10 cellular contexts compared by ENCODE assay signal in the genomic region with DNA sequence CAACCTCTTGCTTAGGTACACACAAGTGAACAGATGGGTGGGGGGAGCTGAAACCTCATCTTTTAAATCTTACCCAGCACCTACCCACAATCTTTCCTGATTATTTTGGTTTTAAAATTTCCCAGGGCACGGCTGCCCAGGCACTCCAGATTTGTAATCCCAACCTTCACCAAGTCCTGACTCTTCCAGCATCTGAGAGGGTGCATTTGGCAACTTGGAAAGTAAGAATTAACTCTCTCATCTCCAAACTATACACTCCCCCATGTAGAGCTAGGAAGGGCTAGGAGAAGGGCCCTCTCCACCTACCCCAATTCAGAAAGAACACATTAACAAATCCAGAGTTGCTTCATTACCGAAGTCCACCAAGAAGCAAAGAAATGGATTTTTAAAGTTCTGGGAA. TPM values are rescaled to one million over a fixed set of nuclear protein-coding genes. Genes with fewer than 3 reads are reported as not detected.
DNase-seq lines count a peak whose midpoint lies in the region; ATAC-seq, FAIRE-seq and TF ChIP-seq lines count a peak whose summit lies in the region.
"Had no signal": no experiment of that assay in that cellular context is flagged by ENCODE, and none has a peak within 500 bp of the region (broad histone marks: within the 10 kb centered on the region; RNA-seq: fewer than 3 reads in every experiment).

No MANE protein-coding gene starts in this region.

- DNase-seq in NCI-H82 treated with DMSO at 0.1 percent for 48 hours (lab: John Stamatoyannopoulos, UW; ENCODE audit: unreplicated experiment) (peak; percentile 31), coronary artery (ENCODE audit: low spot score) (no peak), lower lobe of right lung (no peak), testis (no peak), RCC 7860 (ENCODE audit: low spot score) (no peak), cortex of kidney (lab: John Stamatoyannopoulos, UW) (no peak)
- DNase-seq: activated CD8-positive, alpha-beta T cell treated with anti-CD3 and anti-CD28 coated beads for 36 hours had no signal

- H3K9me3 ChIP-seq in lower lobe of right lung (no peaks in the 10 kb centered on the region), testis (no peaks in the 10 kb centered on the region)

- H3K4me3 ChIP-seq in coronary artery, result peak overlapping the region; percentile 87
- peak overlapping the region; percentile 72 for H3K4me3 ChIP-seq in lower lobe of right lung
- H3K4me3 ChIP-seq in testis, result peak overlapping the region; percentile 65

- H3K27ac ChIP-seq in coronary artery (peak overlapping the region; percentile 83 to 95), lower lobe of right lung (peak overlapping the region; percentile 87), testis (peak overlapping the region; percentile 76 to 84)

- peaks cover 61% of the 10 kb centered on the region for H3K27me3 Mint-ChIP-seq in stimulated activated memory B cell treated with anti-CD40 and anti-IgM and Interleukin-4, amounts not matched to agents 10 μg/mL and 1 μg/mL and 100 μg/mL, for 72 hours

- peaks cover 40% of the 10 kb centered on the region for H3K4me1 ChIP-seq in lower lobe of right lung
- H3K4me1 ChIP-seq in testis, result peaks cover 12% of the 10 kb centered on the region

- TF ChIP-seq CTCF in coronary artery (IDR thresholded peaks at IDR 0.05) (no peak), lower lobe of right lung (IDR thresholded peaks at IDR 0.05) (no peak), testis (IDR thresholded peaks at IDR 0.05) (no peak)

- H3K27me3 ChIP-seq in lower lobe of right lung (ENCODE audit: low read depth), result no peaks in the 10 kb centered on the region
- H3K27me3 ChIP-seq in testis, result no peaks in the 10 kb centered on the region

- no peak for TF ChIP-seq POLR2A in testis (IDR thresholded peaks at IDR 0.05)

- FAIRE-seq in RCC 7860 (lab: Jason Lieb, UNC), result no peak
- FAIRE-seq: endometrium had no signal

- intact Hi-C loops in lower lobe of right lung (cut with DNase I) (no loop called here), testis (cut with DNase I; ENCODE audit: low total_unique reads) (loop anchor here (5.0 kb wide), 1 partner anchor 45 kb away; no protein-coding TSS in a partner anchor)

- peaks cover 5% of the 10 kb centered on the region for H3K36me3 Mint-ChIP-seq in stimulated activated memory B cell treated with anti-CD40 and anti-IgM and Interleukin-4, amounts not matched to agents 10 μg/mL and 1 μg/mL and 100 μg/mL, for 72 hours

- ATAC-seq in lower lobe of right lung (peak in 1 of 2 donors; percentile 32), HG02938 (IDR thresholded peaks at IDR 0.05; ENCODE audit: unreplicated experiment) (no peak)
- ATAC-seq in stimulated activated memory B cell treated with anti-CD40 and anti-IgM and Interleukin-4, amounts not matched to agents 10 μg/mL and 1 μg/mL and 100 μg/mL, for 72 hours, result no peak
- ATAC-seq: activated CD8-positive, alpha-beta T cell treated with anti-CD3 and anti-CD28 coated beads for 36 hours had no signal

- no peaks in the 10 kb centered on the region for H3K36me3 ChIP-seq in lower lobe of right lung
- no peaks in the 10 kb centered on the region for H3K36me3 ChIP-seq in testis (ENCODE audit: low read depth, missing control alignments)

- H3K27ac Mint-ChIP-seq in stimulated activated memory B cell treated with anti-CD40 and anti-IgM and Interleukin-4, amounts not matched to agents 10 μg/mL and 1 μg/mL and 100 μg/mL, for 72 hours, result no peak overlapping the region
- H3K27ac Mint-ChIP-seq: activated CD8-positive, alpha-beta T cell treated with anti-CD3 and anti-CD28 coated beads for 36 hours had no signal

- H3K4me1 Mint-ChIP-seq in stimulated activated memory B cell treated with anti-CD40 and anti-IgM and Interleukin-4, amounts not matched to agents 10 μg/mL and 1 μg/mL and 100 μg/mL, for 72 hours, result no peaks in the 10 kb centered on the region

- H3K9me3 Mint-ChIP-seq in stimulated activated memory B cell treated with anti-CD40 and anti-IgM and Interleukin-4, amounts not matched to agents 10 μg/mL and 1 μg/mL and 100 μg/mL, for 72 hours, result peaks cover 9% of the 10 kb centered on the region
- H3K9me3 Mint-ChIP-seq: activated CD8-positive, alpha-beta T cell treated with anti-CD3 and anti-CD28 coated beads for 36 hours had no signal

- 27 to 45% methylated on average over 2 of the region's 2 CpGs for WGBS in testis, 2 donors

- H3K4me3 Mint-ChIP-seq in stimulated activated memory B cell treated with anti-CD40 and anti-IgM and Interleukin-4, amounts not matched to agents 10 μg/mL and 1 μg/mL and 100 μg/mL, for 72 hours, result no peak overlapping the region
- H3K4me3 Mint-ChIP-seq: activated CD8-positive, alpha-beta T cell treated with anti-CD3 and anti-CD28 coated beads for 36 hours had no signal

RNA-seq across cellular contexts. Expression of a gene that starts 41.7 kb away (rescaled TPM):
- 43.5 TPM for total RNA-seq in lower lobe of right lung
- 10 to 100 TPM in 1 of 2 donors, 1 to 10 TPM in 1; 9.1 to 10.1 TPM for total RNA-seq in testis
- polyA plus RNA-seq in testis (ENCODE audit: insufficient read depth, low read depth, low replicate concordance), result 5.5 TPM
- total RNA-seq: activated CD8-positive, alpha-beta T cell treated with anti-CD3 and anti-CD28 coated beads for 36 hours had no signal
